ENCODE assay signal across 7 cellular contexts in the genomic region with DNA sequence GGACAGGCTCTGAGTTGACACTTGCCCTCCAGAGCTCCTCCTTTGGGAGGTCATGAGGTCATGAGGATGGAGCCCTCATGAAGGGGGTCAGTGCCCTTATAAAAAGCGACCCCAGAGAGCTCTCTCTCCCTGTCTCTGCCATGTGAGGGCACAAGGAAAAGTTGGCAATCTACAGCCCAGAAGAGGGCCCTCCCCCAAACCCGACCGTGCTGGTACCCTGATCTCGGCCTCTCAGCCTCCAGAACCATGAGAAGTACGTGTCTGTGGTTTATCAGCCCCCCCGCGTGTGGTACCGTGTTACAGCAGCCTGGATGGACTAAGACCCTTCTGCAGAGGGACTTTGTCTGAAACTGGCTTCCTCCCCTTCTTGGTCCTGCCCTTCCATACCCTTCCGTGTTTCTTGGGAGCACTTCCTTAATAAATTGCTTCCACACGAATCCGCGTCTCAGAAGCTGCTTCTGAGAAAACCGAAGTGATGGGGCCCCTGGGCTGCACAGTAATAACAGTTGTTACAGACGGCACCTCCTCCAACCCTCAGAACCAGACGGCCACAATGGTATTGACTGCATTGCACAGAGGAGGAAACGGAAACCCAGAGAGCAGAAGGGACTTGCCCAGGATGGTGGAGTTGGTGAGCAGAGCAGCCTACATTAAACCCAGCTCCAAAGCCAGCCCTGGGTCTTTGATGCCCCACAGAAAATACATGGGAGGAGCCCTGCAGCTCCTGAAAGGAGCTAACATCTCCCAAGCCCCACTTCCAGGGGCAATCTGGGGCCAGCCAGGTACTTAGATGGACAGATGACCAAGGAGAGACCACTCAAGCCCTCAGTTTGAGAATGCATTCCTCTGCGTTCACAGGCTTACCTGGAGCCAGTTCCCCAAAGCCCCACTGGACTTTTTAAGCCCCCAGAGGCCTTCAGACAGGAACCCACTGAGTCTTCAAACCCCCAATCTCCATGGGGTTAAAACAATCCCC.
DNase-seq lines count a peak whose midpoint lies in the region; ATAC-seq and TF ChIP-seq lines count a peak whose summit lies in the region.

No MANE protein-coding gene starts in this region.

- H3K9me2 ChIP-seq in SK-N-SH: no peaks in the 10 kb centered on the region

- H3K4me1 ChIP-seq in duodenal mucosa (ENCODE audit: control insufficient read depth in 1 of 2, insufficient read depth in 2 of 2, low read length in 2 of 2) (peaks cover 5 to 12% of the 10 kb centered on the region in 2 donors), SK-N-SH (ENCODE audit: control insufficient read depth in 1 of 2, insufficient read depth in 2 of 2, low read depth in 1 of 2, low read length in 1 of 2) (peaks cover 17 to 32% of the 10 kb centered on the region in 2 experiments; a peak in 2 of 4 replicates)

- H3F3A ChIP-seq in SK-N-SH (replicated peaks; ENCODE audit: insufficient read depth): no peaks in the 10 kb centered on the region

- peak; percentile 66 for DNase-seq in UCSD-AML1 (lab: John Stamatoyannopoulos, UW; ENCODE audit: unreplicated experiment)
- DNase-seq in stimulated activated CD8-positive, alpha-beta memory T cell treated with anti-CD3 and anti-CD28 coated beads, Interleukin-4, amount 100 ng/mL, for 1 hour (ENCODE audit: low read depth in 2 of 2, low spot score in 1 of 2): peak; percentile 34 to 47
- no peak for DNase-seq in SK-N-SH
- DNase-seq in cerebellum (ENCODE audit: low spot score): no peak

- no peak for TF ChIP-seq CTCF in SK-N-SH (IDR thresholded peaks at IDR 0.05)

- H3K27me3 ChIP-seq in duodenal mucosa (ENCODE audit: control insufficient read depth in 1 of 2, insufficient read depth in 2 of 2, low read length in 2 of 2) (no peaks in the 10 kb centered on the region), SK-N-SH (ENCODE audit: insufficient read depth) (no peaks in the 10 kb centered on the region; the same call in 1 of the 2 replicates)

- TF ChIP-seq EP300 in SK-N-SH (IDR thresholded peaks at IDR 0.05; ENCODE audit: borderline replicate concordance in 1 of 2, low read depth in 1 of 2, low read length in 1 of 2): no peak

- H3K4me2 ChIP-seq in SK-N-SH: no peak overlapping the region

- 41% methylated on average over 14 of the region's 17 CpGs for WGBS in SK-N-SH (ENCODE audit: low lambda C conversion rate)

- CTCF ChIA-PET in SK-N-SH (lab: Yijun Ruan, JAX): interaction anchor here (1.2 to 1.4 kb wide), 3 partner anchors 10 to 31 kb away, joined by 3 to 4 read pairs (median 3); no protein-coding TSS in a partner anchor

- POLR2A ChIA-PET in SK-N-SH (lab: Yijun Ruan, JAX): no interaction called here

- H3K9me3 ChIP-seq in duodenal mucosa (ENCODE audit: control insufficient read depth in 1 of 2, low read length in 2 of 2): no peaks in the 10 kb centered on the region
- H3K9me3 ChIP-seq in SK-N-SH: no peaks in the 10 kb centered on the region

- no peaks in the 10 kb centered on the region for H3K36me3 ChIP-seq in duodenal mucosa (ENCODE audit: control insufficient read depth in 1 of 2, insufficient read depth in 2 of 2, low read length in 2 of 2)
- no peaks in the 10 kb centered on the region for H3K36me3 ChIP-seq in SK-N-SH (replicated peaks in 1 of 2; ENCODE audit: control insufficient read depth in 1 of 2, insufficient read depth in 2 of 2, low read length in 1 of 2)

- H3K9ac ChIP-seq in duodenal mucosa (ENCODE audit: low read depth in 1 of 2, low read length in 2 of 2): no peak overlapping the region
- no peak overlapping the region for H3K9ac ChIP-seq in SK-N-SH

- H4K20me1 ChIP-seq in SK-N-SH (ENCODE audit: insufficient read depth): no peaks in the 10 kb centered on the region

- H3K27ac ChIP-seq in duodenal mucosa (ENCODE audit: low read depth, low read length) (peak overlapping the region; percentile 20), SK-N-SH (ENCODE audit: low read depth in 2 of 2, low read length in 1 of 2) (no peak overlapping the region)

- no peak for TF ChIP-seq RAD21 in SK-N-SH (IDR thresholded peaks at IDR 0.05; ENCODE audit: low read length)

- no peaks in the 10 kb centered on the region for H3K79me2 ChIP-seq in SK-N-SH (ENCODE audit: insufficient read depth)

- ATAC-seq in GM19372 (IDR thresholded peaks at IDR 0.05; ENCODE audit: low read depth, unreplicated experiment): peak; percentile 77
- peak; percentile 80 for ATAC-seq in HG03175 (IDR thresholded peaks at IDR 0.05; ENCODE audit: unreplicated experiment)

- no peak overlapping the region for H2AFZ ChIP-seq in SK-N-SH (ENCODE audit: low read depth)

- H3K4me3 ChIP-seq in duodenal mucosa (ENCODE audit: low read depth in 1 of 2, low read length in 2 of 2): peak overlapping the region; percentile 22 to 32
- no peak overlapping the region for H3K4me3 ChIP-seq in SK-N-SH (ENCODE audit: low read depth in 2 of 2, low read length in 1 of 2)

TF ChIP-seq in SK-N-SH, 30 proteins besides CTCF, POLR2A, EP300 and RAD21:
- TF ChIP-seq SIN3A (IDR thresholded peaks at IDR 0.05; ENCODE audit: borderline replicate concordance, low read depth, low read length): no peak
- TF ChIP-seq JUND (IDR thresholded peaks at IDR 0.05): no peak
- TF ChIP-seq GATA2 (CRISPR knock-in tag; IDR thresholded peaks at IDR 0.05): no peak

Comparison
In these comparisons a context has a peak if more than half of its experiments do, and no peak if none do; other contexts are left out.
1. DNase-seq: peak in UCSD-AML1 (single experiment) and stimulated activated CD8-positive, alpha-beta memory T cell treated with anti-CD3 and anti-CD28 coated beads, Interleukin-4, amount 100 ng/mL, for 1 hour (2 of 2); none in SK-N-SH (single experiment) and cerebellum (single experiment).
2. H3K4me3 ChIP-seq: peak in duodenal mucosa (2 of 2); none in SK-N-SH (0 of 2).